Comparison of ENCODE assay signal across 1 cellular context in the genomic region with DNA sequence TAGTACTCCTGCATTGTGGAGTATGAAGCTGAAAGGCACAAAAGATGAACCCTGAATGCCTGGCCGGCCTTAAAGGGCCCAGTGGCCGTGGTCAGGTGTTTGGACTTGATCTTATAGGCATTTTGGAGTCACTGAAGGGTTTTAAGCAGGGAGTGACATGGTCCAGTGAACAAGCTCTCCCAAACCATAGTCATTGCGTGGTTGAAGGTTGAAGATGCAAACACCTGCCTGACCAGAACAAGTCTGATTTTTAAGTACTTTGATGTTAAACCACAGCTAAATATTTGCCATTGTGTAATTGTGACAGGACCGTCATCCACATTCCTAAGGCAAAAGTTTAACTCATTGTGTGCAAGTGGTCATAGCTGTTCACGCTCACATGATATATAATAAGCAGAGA.
TF ChIP-seq lines count a peak whose summit lies in the region.

No MANE protein-coding gene starts in this region.

TF ChIP-seq in HepG2, 621 proteins besides CTCF, POLR2A, EP300 and RAD21:
- peak; percentile 79 for TF ChIP-seq ZNF652 (CRISPR knock-in tag; IDR thresholded peaks at IDR 0.05; ENCODE audit: borderline replicate concordance, low read depth)
- TF ChIP-seq TCF7 (IDR thresholded peaks at IDR 0.05; ENCODE audit: low read depth), result peak; percentile 38; the same call in 1 of the 2 replicates
- TF ChIP-seq NCOA2 (CRISPR knock-in tag; IDR thresholded peaks at IDR 0.05), result no peak
- TF ChIP-seq KLF9 (CRISPR knock-in tag; IDR thresholded peaks at IDR 0.05; ENCODE audit: low read depth), result no peak
- no peak for TF ChIP-seq ZNF33B (CRISPR knock-in tag; IDR thresholded peaks at IDR 0.05)
